1 cellular context compared by ENCODE assay signal in the genomic region with DNA sequence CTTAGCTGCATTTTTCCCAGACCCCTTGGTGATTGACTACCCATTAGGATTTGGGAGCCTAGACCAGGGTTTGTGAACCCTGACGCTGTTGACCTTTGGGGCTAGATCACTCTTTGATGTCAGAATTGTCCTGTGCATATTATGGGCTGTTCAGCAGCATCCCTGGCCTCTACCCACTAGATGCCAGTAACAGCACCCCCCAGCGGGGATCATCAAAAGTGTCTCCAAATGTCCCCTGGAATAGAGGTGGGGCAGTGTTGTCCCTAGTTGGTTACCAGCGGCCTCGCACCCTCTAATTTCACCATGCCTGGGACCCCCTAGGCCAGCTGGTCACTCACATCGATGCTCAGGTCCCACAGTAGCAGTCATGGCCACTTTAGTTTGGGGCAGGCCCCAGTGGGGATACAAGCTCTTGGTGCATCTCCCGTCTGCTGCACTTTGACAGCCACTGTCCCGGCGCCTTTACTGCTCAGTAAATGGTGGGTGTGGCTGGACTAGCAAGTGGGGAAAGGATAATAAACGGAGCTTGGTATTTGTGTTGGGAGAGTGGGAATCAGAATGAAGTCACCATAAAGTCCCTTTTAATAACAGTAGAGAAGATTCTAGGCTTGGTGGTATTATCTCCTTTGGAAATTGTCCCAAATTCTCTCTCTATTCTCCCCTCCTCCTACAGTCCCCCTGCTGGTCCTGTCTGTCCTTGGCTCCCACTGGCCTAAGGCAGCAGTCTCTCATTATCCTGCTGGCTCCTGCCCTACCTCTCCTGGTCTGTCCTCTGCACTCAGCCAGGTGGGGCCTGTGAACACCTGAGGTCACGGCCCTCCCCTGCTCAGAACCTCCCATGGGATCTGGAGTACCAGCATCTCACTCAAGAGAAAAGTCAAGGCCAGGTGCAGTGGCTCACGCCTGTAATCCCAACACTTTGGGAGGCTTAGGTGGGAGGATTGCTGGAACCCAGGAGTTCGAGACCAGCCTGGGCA.
TF ChIP-seq lines count a peak whose summit lies in the region.

No MANE protein-coding gene starts in this region.

TF ChIP-seq in HepG2, 621 proteins besides CTCF, POLR2A, EP300 and RAD21:
- no peak for TF ChIP-seq KDM6A (CRISPR knock-in tag; IDR thresholded peaks at IDR 0.05; ENCODE audit: low read depth)
- no peak for TF ChIP-seq ZFY (CRISPR knock-in tag; IDR thresholded peaks at IDR 0.05)
- TF ChIP-seq ZNF562 (CRISPR knock-in tag; IDR thresholded peaks at IDR 0.05; ENCODE audit: borderline replicate concordance), result no peak
- peak; percentile 64 for TF ChIP-seq SMC3 (IDR thresholded peaks at IDR 0.05; ENCODE audit: low read length)
- TF ChIP-seq, protein P1, sequence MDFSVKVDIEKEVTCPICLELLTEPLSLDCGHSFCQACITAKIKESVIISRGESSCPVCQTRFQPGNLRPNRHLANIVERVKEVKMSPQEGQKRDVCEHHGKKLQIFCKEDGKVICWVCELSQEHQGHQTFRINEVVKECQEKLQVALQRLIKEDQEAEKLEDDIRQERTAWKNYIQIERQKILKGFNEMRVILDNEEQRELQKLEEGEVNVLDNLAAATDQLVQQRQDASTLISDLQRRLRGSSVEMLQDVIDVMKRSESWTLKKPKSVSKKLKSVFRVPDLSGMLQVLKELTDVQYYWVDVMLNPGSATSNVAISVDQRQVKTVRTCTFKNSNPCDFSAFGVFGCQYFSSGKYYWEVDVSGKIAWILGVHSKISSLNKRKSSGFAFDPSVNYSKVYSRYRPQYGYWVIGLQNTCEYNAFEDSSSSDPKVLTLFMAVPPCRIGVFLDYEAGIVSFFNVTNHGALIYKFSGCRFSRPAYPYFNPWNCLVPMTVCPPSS (IDR thresholded peaks at IDR 0.05), result no peak
- TF ChIP-seq PHF20 (CRISPR knock-in tag; IDR thresholded peaks at IDR 0.05), result no peak
- no peak for TF ChIP-seq ZNF136 (CRISPR knock-in tag; IDR thresholded peaks at IDR 0.05; ENCODE audit: low read depth)
- no peak for TF ChIP-seq THAP8 (CRISPR knock-in tag; IDR thresholded peaks at IDR 0.05; ENCODE audit: borderline replicate concordance)
- no peak for TF ChIP-seq NFE2 (CRISPR knock-in tag; IDR thresholded peaks at IDR 0.05)
- TF ChIP-seq STAG1 (CRISPR knock-in tag; IDR thresholded peaks at IDR 0.05), result peak; percentile 44
- no peak for TF ChIP-seq YEATS4 (CRISPR knock-in tag; IDR thresholded peaks at IDR 0.05; ENCODE audit: borderline replicate concordance)
- TF ChIP-seq HBP1 (CRISPR knock-in tag; IDR thresholded peaks at IDR 0.05; ENCODE audit: low read depth), result no peak
- no peak for TF ChIP-seq ZNF414 (CRISPR knock-in tag; IDR thresholded peaks at IDR 0.05)
- no peak for TF ChIP-seq HDAC2 (CRISPR knock-in tag; IDR thresholded peaks at IDR 0.05)
- TF ChIP-seq KLF15 (CRISPR knock-in tag; IDR thresholded peaks at IDR 0.05; ENCODE audit: borderline replicate concordance), result no peak
- TF ChIP-seq MIER2 (CRISPR knock-in tag; IDR thresholded peaks at IDR 0.05), result no peak
- TF ChIP-seq, protein P2, sequence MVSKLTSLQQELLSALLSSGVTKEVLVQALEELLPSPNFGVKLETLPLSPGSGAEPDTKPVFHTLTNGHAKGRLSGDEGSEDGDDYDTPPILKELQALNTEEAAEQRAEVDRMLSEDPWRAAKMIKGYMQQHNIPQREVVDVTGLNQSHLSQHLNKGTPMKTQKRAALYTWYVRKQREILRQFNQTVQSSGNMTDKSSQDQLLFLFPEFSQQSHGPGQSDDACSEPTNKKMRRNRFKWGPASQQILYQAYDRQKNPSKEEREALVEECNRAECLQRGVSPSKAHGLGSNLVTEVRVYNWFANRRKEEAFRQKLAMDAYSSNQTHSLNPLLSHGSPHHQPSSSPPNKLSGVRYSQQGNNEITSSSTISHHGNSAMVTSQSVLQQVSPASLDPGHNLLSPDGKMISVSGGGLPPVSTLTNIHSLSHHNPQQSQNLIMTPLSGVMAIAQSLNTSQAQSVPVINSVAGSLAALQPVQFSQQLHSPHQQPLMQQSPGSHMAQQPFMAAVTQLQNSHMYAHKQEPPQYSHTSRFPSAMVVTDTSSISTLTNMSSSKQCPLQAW (CRISPR knock-in tag; IDR thresholded peaks at IDR 0.05), result no peak
